1 cellular context compared by ENCODE assay signal in genomic region chr9:136536721-136537241, GRCh38.
TF ChIP-seq lines count a peak whose summit lies in the region.

No MANE protein-coding gene starts in this region.

TF ChIP-seq in GM12878, 131 proteins besides CTCF, POLR2A, EP300 and RAD21:
- TF ChIP-seq TARDBP (IDR thresholded peaks at IDR 0.05; ENCODE audit: borderline replicate concordance), result no peak
